Comparison of ENCODE assay signal across 1 cellular context in genomic region chr5:134503937-134504437, GRCh38.
TF ChIP-seq lines count a peak whose summit lies in the region.

No MANE protein-coding gene starts in this region.

TF ChIP-seq in A549, 52 proteins besides CTCF, POLR2A, EP300 and RAD21 (continued from another document):
- TF ChIP-seq USF2 (IDR thresholded peaks at IDR 0.05) (no peak), CEBPB (IDR thresholded peaks at IDR 0.05) (no peak), NFE2L2 (conservative IDR thresholded peaks at IDR 0.05; ENCODE audit: low read length) (no peak), EHMT2 (IDR thresholded peaks at IDR 0.05; ENCODE audit: low read depth) (no peak), MYC (IDR thresholded peaks at IDR 0.05; ENCODE audit: borderline replicate concordance, low read length) (no peak), SMC3 (IDR thresholded peaks at IDR 0.05) (no peak), CHD4 (IDR thresholded peaks at IDR 0.05; ENCODE audit: borderline replicate concordance) (no peak), TP53 (CRISPR knock-in tag; IDR thresholded peaks at IDR 0.05) (no peak), HMGXB4 (CRISPR knock-in tag; IDR thresholded peaks at IDR 0.05; ENCODE audit: borderline replicate concordance) (no peak)
- TF ChIP-seq, protein P1, sequence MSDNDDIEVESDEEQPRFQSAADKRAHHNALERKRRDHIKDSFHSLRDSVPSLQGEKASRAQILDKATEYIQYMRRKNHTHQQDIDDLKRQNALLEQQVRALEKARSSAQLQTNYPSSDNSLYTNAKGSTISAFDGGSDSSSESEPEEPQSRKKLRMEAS (IDR thresholded peaks at IDR 0.05), result no peak
TF ChIP-seq in A549: peak in this region for 0.
